Comparison of ENCODE assay signal across 4 cellular contexts in the genomic region with DNA sequence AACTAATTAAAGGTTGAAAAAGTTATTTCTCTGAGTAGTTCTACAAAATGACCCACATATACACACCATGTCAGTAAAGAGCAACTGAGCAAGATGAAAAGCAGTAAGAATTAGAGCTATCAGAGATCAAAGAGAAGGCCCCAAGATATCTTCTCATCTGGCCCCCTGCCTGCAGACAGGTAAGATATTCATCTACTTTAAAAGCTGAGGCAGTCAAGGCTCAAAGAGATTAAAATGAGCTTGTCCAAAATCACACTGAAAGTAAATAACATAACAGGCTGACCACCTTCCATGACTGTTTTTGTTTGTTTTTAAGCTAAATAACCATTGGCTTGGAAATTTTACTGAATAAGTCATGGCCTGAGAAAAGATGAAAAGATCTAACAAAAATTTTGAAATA.
"Had no signal": no experiment of that assay in that cellular context is flagged by ENCODE, and none has a peak within 500 bp of the region (broad histone marks: within the 10 kb centered on the region; RNA-seq: fewer than 3 reads in every experiment).

No MANE protein-coding gene starts in this region.

- H3K27ac ChIP-seq: GM23248 had no signal

- H2AFZ ChIP-seq: GM23248 had no signal

- H3K4me3 ChIP-seq: GM23248 had no signal

- H3K27ac Mint-ChIP-seq: H9 had no signal

- DNase-seq: GM23248, H9, HCEC 1CT, IMR-90 had no signal

- H3K4me3 Mint-ChIP-seq: H9 had no signal
